ENCODE assay signal across 10 cellular contexts in genomic region chr19:32351807-32352630, GRCh38. TPM values are rescaled to one million over a fixed set of nuclear protein-coding genes. Genes with fewer than 3 reads are reported as not detected.
DNase-seq lines count a peak whose midpoint lies in the region; ATAC-seq and TF ChIP-seq lines count a peak whose summit lies in the region.
"Had no signal": no experiment of that assay in that cellular context is flagged by ENCODE, and none has a peak within 500 bp of the region (broad histone marks: within the 10 kb centered on the region; RNA-seq: fewer than 3 reads in every experiment).

No MANE protein-coding gene starts in this region.

- peaks cover 68% of the 10 kb centered on the region for H3K36me3 Mint-ChIP-seq in activated CD4-positive, alpha-beta memory T cell treated with anti-CD3 and anti-CD28 coated beads for 36 hours
- H3K36me3 Mint-ChIP-seq in activated CD4-positive, alpha-beta memory T cell treated with anti-CD3 and anti-CD28 coated beads, Interleukin-2, amount 10 ng/mL, durations not matched to agents 7 days and 5 days (ENCODE audit: low read depth) = peaks cover 78% of the 10 kb centered on the region

- H3K4me3 Mint-ChIP-seq in activated CD4-positive, alpha-beta memory T cell treated with anti-CD3 and anti-CD28 coated beads for 36 hours = no peak overlapping the region
- no peak overlapping the region for H3K4me3 Mint-ChIP-seq in activated CD4-positive, alpha-beta memory T cell treated with anti-CD3 and anti-CD28 coated beads, Interleukin-2, amount 10 ng/mL, durations not matched to agents 7 days and 5 days

- no peak for TF ChIP-seq POLR2A in spleen (IDR thresholded peaks at IDR 0.05)

- ATAC-seq in GM21447 (IDR thresholded peaks at IDR 0.05; ENCODE audit: unreplicated experiment) = no peak

- H3K27ac Mint-ChIP-seq in activated CD4-positive, alpha-beta memory T cell treated with anti-CD3 and anti-CD28 coated beads for 36 hours = peak overlapping the region; percentile 38
- H3K27ac Mint-ChIP-seq in activated CD4-positive, alpha-beta memory T cell treated with anti-CD3 and anti-CD28 coated beads, Interleukin-2, amount 10 ng/mL, durations not matched to agents 7 days and 5 days = no peak overlapping the region

- no peak for TF ChIP-seq CTCF in spleen (IDR thresholded peaks at IDR 0.05 in 8 of 11, conservative IDR thresholded peaks at IDR 0.05 in 3 of 11)

- no peaks in the 10 kb centered on the region for H3K27me3 ChIP-seq in endocrine pancreas (ENCODE audit: control insufficient read depth, insufficient read depth, low read length)
- H3K27me3 ChIP-seq in spleen (replicated peaks in 1 of 7) = no peaks in the 10 kb centered on the region
- no peaks in the 10 kb centered on the region for H3K27me3 ChIP-seq in HAP-1 (ENCODE audit: low read depth)

- no peaks in the 10 kb centered on the region for H3K9me3 Mint-ChIP-seq in activated CD4-positive, alpha-beta memory T cell treated with anti-CD3 and anti-CD28 coated beads for 36 hours
- no peaks in the 10 kb centered on the region for H3K9me3 Mint-ChIP-seq in activated CD4-positive, alpha-beta memory T cell treated with anti-CD3 and anti-CD28 coated beads, Interleukin-2, amount 10 ng/mL, durations not matched to agents 7 days and 5 days

- peaks cover 45% of the 10 kb centered on the region for H3K4me1 ChIP-seq in endocrine pancreas (ENCODE audit: control insufficient read depth, insufficient read depth, low read length)
- peaks cover 36 to 86% (median 64%) of the 10 kb centered on the region in 6 donors for H3K4me1 ChIP-seq in spleen
- peaks cover 9% of the 10 kb centered on the region for H3K4me1 ChIP-seq in HAP-1

- H3K4me3 ChIP-seq in endocrine pancreas (ENCODE audit: control insufficient read depth, insufficient read depth, low read length) (peak overlapping the region; percentile 15), spleen (no peak overlapping the region), HAP-1 (no peak overlapping the region)

- peaks cover 83% of the 10 kb centered on the region for H3K4me1 Mint-ChIP-seq in activated CD4-positive, alpha-beta memory T cell treated with anti-CD3 and anti-CD28 coated beads for 36 hours (ENCODE audit: low read depth)
- H3K4me1 Mint-ChIP-seq in activated CD4-positive, alpha-beta memory T cell treated with anti-CD3 and anti-CD28 coated beads, Interleukin-2, amount 10 ng/mL, durations not matched to agents 7 days and 5 days = peaks cover 70% of the 10 kb centered on the region

- in situ Hi-C loops in HAP-1 (cut with MboI; ENCODE audit: low sequenced_read_pairs) = no loop called here

- WGBS in spleen, 5 donors = 49 to 54% (median 51%) methylated on average over 2 of the region's 2 CpGs

- H3K36me3 ChIP-seq in endocrine pancreas (ENCODE audit: control insufficient read depth, insufficient read depth, low read length) (peaks cover 6% of the 10 kb centered on the region), spleen (peaks cover 0 to 85% (median 55%) of the 10 kb centered on the region in 6 donors), HAP-1 (replicated peaks) (peaks cover 86% of the 10 kb centered on the region)

- POLR2A ChIA-PET in activated CD4-positive, alpha-beta memory T cell treated with anti-CD3 and anti-CD28 coated beads for 36 hours (lab: Charles Lee) = no interaction called here
- POLR2A ChIA-PET in activated CD4-positive, alpha-beta memory T cell treated with anti-CD3 and anti-CD28 coated beads, Interleukin-2, amount 10 ng/mL, durations not matched to agents 7 days and 5 days (lab: Charles Lee) = interaction anchor here (2.8 kb wide), 1 partner anchor 53 kb away, joined by 10 read pairs; the partner anchor contains the start of gene DPY19L3

- no peaks in the 10 kb centered on the region for H3K27me3 Mint-ChIP-seq in activated CD4-positive, alpha-beta memory T cell treated with anti-CD3 and anti-CD28 coated beads for 36 hours
- no peaks in the 10 kb centered on the region for H3K27me3 Mint-ChIP-seq in activated CD4-positive, alpha-beta memory T cell treated with anti-CD3 and anti-CD28 coated beads, Interleukin-2, amount 10 ng/mL, durations not matched to agents 7 days and 5 days

- peak overlapping the region in 6 of 8 donors; percentile 33 to 65 (median 44) for H3K27ac ChIP-seq in spleen

- no peak overlapping the region for H3K9ac ChIP-seq in endocrine pancreas (ENCODE audit: control insufficient read depth, insufficient read depth, low read length)

- DNase-seq in activated CD4-positive, alpha-beta memory T cell treated with anti-CD3 and anti-CD28 coated beads for 36 hours = no peak
- no peak for DNase-seq in activated CD4-positive, alpha-beta memory T cell treated with anti-CD3 and anti-CD28 coated beads, Interleukin-2, amount 10 ng/mL, durations not matched to agents 7 days and 5 days
- DNase-seq in RPMI7951 (ENCODE audit: low read depth) (peak; percentile 66), spleen (no peak), T-helper 1 cell (no peak), HAP-1 (ENCODE audit: low spot score in 2 of 2) (no peak)
- DNase-seq: head of caudate nucleus, NCI-H1105 treated with DMSO at 0.1 percent for 48 hours had no signal

- H3K9me3 ChIP-seq in endocrine pancreas (ENCODE audit: control insufficient read depth, low read length) (no peaks in the 10 kb centered on the region), spleen (no peaks in the 10 kb centered on the region), HAP-1 (no peaks in the 10 kb centered on the region)

- CTCF ChIA-PET in activated CD4-positive, alpha-beta memory T cell treated with anti-CD3 and anti-CD28 coated beads for 36 hours (lab: Charles Lee) = interaction anchor here (1.9 kb wide), 1 partner anchor 13 kb away, joined by 7 read pairs; no protein-coding TSS in a partner anchor
- CTCF ChIA-PET in activated CD4-positive, alpha-beta memory T cell treated with anti-CD3 and anti-CD28 coated beads, Interleukin-2, amount 10 ng/mL, durations not matched to agents 7 days and 5 days (lab: Charles Lee) = no interaction called here

- intact Hi-C loops in activated CD4-positive, alpha-beta memory T cell treated with anti-CD3 and anti-CD28 coated beads for 36 hours (cut with micrococcal nuclease) = no loop called here
- intact Hi-C loops in spleen (cut with DNase I; ENCODE audit: low total_unique reads) = no loop called here

RNA-seq across cellular contexts. Expression of gene ZNF507, which starts 6.6 kb away (rescaled TPM):
- total RNA-seq in activated CD4-positive, alpha-beta memory T cell treated with anti-CD3 and anti-CD28 coated beads for 36 hours = 10 to 100 TPM; 20.8 to 21.0 TPM
- total RNA-seq in activated CD4-positive, alpha-beta memory T cell treated with anti-CD3 and anti-CD28 coated beads, Interleukin-2, amount 10 ng/mL, durations not matched to agents 7 days and 5 days = 10 to 100 TPM; 23.4 to 23.7 TPM
- total RNA-seq in RPMI7951 (2014; rRNA removed; shearing (Covaris generic)) = 5.8 and 6.7 TPM in 2 replicates
- total RNA-seq in spleen = 10 to 100 TPM; 20.4 to 31.4 (median 25.6) TPM
- polyA plus RNA-seq in spleen = 1 to 10 TPM; 3.6 to 5.1 (median 4.8) TPM

RNA-seq across cellular contexts. Expression of gene DPY19L3, which starts 53.6 kb away (rescaled TPM):
- total RNA-seq in activated CD4-positive, alpha-beta memory T cell treated with anti-CD3 and anti-CD28 coated beads for 36 hours = 10 to 100 TPM; 12.4 to 14.9 TPM
- total RNA-seq in activated CD4-positive, alpha-beta memory T cell treated with anti-CD3 and anti-CD28 coated beads, Interleukin-2, amount 10 ng/mL, durations not matched to agents 7 days and 5 days = 1 to 10 TPM; 8.3 to 9.5 TPM
- 7.9 and 13.9 TPM in 2 replicates for total RNA-seq in RPMI7951 (2014; rRNA removed; shearing (Covaris generic))
- total RNA-seq in spleen = 10 to 100 TPM; 29.0 to 57.5 (median 46.0) TPM
- polyA plus RNA-seq in spleen = 1 to 10 TPM; 5.3 to 6.9 (median 5.7) TPM
